In genomic region chr2:186848873-186849578, GRCh38 we compare ENCODE assay signal across 8 cellular contexts. TPM values are rescaled to one million over a fixed set of nuclear protein-coding genes. Genes with fewer than 3 reads are reported as not detected.
DNase-seq lines count a peak whose midpoint lies in the region; ATAC-seq and TF ChIP-seq lines count a peak whose summit lies in the region.

TSS of gene ZSWIM2 (minus strand) at chr2:186849170. CDS start at chr2:186849130, 40 bp downstream.

- RAD21 ChIA-PET in HCT116 (lab: Charles Lee; ENCODE audit: low non-redundant PET in 1 of 2, low total read pairs in 2 of 2, uncharacterized antibody in 2 of 2, unreplicated experiment in 2 of 2) = no interaction called here

- no peak for TF ChIP-seq RAD21 in HCT116 (IDR thresholded peaks at IDR 0.05; ENCODE audit: low read depth)

- peaks cover 9% of the 10 kb centered on the region for H3K9me3 Mint-ChIP-seq in mesothelial cell of epicardium

- no peak within 1 kb of the TSS for H3K27ac ChIP-seq in HCT116 (ENCODE audit: low read depth, low read length)
- no peak within 1 kb of the TSS for H3K27ac ChIP-seq in stomach smooth muscle (ENCODE audit: low read length)

- H3K9me2 ChIP-seq in HCT116 (ENCODE audit: insufficient read depth) = 0 out of 2 replicates have a peak, but pooled peaks cover 4% of the 10 kb centered on the region

- peaks cover 14% of the 10 kb centered on the region for H3K4me1 Mint-ChIP-seq in mesothelial cell of epicardium

- peak within 1 kb of the TSS; percentile 76 for H3K27ac Mint-ChIP-seq in mesothelial cell of epicardium

- peak within 1 kb of the TSS; percentile 85 for H3K4me3 Mint-ChIP-seq in mesothelial cell of epicardium

- H3K4me3 ChIP-seq in HCT116 (replicated peaks in 1 of 2; ENCODE audit: low read depth in 1 of 2, low read length in 2 of 2) = no peak within 1 kb of the TSS
- H3K4me3 ChIP-seq in WI38 (ENCODE audit: low read depth, low read length) = peak within 1 kb of the TSS; percentile 63
- peak within 1 kb of the TSS; percentile 49 to 71 for H3K4me3 ChIP-seq in stomach smooth muscle (ENCODE audit: low read length in 2 of 2)

- no peak for TF ChIP-seq POLR2A in HCT116 (IDR thresholded peaks at IDR 0.05; ENCODE audit: borderline replicate concordance, extremely low read depth, insufficient read depth, insufficient read length)
- no peak for TF ChIP-seq POLR2A in erythroblast (IDR thresholded peaks at IDR 0.05; ENCODE audit: low read length)

- H2AFZ ChIP-seq in HCT116 (ENCODE audit: low read depth, low read length, poor library complexity, severe bottlenecking) = peak within 1 kb of the TSS; percentile 49

- H4K20me1 ChIP-seq in HCT116 (ENCODE audit: insufficient read depth) = no peaks in the 10 kb centered on the region

- H3K36me3 Mint-ChIP-seq in mesothelial cell of epicardium = no peaks in the 10 kb centered on the region

- TF ChIP-seq CTCF in HCT116 (IDR thresholded peaks at IDR 0.05 in 2 of 3, conservative IDR thresholded peaks at IDR 0.05 in 1 of 3; ENCODE audit: borderline replicate concordance in 1 of 3, insufficient read depth in 1 of 3, low read depth in 2 of 3, low read length in 2 of 3) = no peak
- TF ChIP-seq CTCF in WI38 (IDR thresholded peaks at IDR 0.05; ENCODE audit: low read depth, low read length) = no peak
- no peak for TF ChIP-seq CTCF in mesothelial cell of epicardium (IDR thresholded peaks at IDR 0.05; ENCODE audit: unreplicated experiment)

- H3K36me3 ChIP-seq in HCT116 (ENCODE audit: control insufficient read depth in 1 of 2, insufficient read depth in 2 of 2, low read length in 2 of 2) (no peaks in the 10 kb centered on the region), stomach smooth muscle (ENCODE audit: control insufficient read depth in 2 of 2, insufficient read depth in 2 of 2, low read length in 2 of 2) (no peaks in the 10 kb centered on the region)

- H3K9me3 ChIP-seq in HCT116 (ENCODE audit: control insufficient read depth in 1 of 2, insufficient read depth in 1 of 2, low read depth in 1 of 2, low read length in 2 of 2) (no peaks in the 10 kb centered on the region), stomach smooth muscle (ENCODE audit: control insufficient read depth in 2 of 2, low read length in 2 of 2) (no peaks in the 10 kb centered on the region)

- H3K4me1 ChIP-seq in HCT116 (ENCODE audit: control insufficient read depth in 1 of 2, insufficient read depth in 2 of 2, low read length in 2 of 2) (no peaks in the 10 kb centered on the region), stomach smooth muscle (ENCODE audit: control insufficient read depth, insufficient read depth, low read length) (peaks cover 3% of the 10 kb centered on the region)

- H3K27me3 Mint-ChIP-seq in mesothelial cell of epicardium (ENCODE audit: low read depth) = no peaks in the 10 kb centered on the region

- peak; percentile 87 for DNase-seq in EL
- DNase-seq in HCT116 (ENCODE audit: low read depth, low spot score) = no peak
- peak; percentile 81 for DNase-seq in NCI-H1436 treated with DMSO at 0.1 percent for 48 hours (lab: John Stamatoyannopoulos, UW)
- peak; percentile 36 to 49 for DNase-seq in erythroblast (lab: John Stamatoyannopoulos, UW)
- peak; percentile 42 to 69 for DNase-seq in mesothelial cell of epicardium (ENCODE audit: low spot score in 2 of 2, unreplicated experiment in 2 of 2)
- DNase-seq in AML-193 (lab: John Stamatoyannopoulos, UW) = no peak

- H3K27me3 ChIP-seq in HCT116 (ENCODE audit: insufficient read depth, low read length) = no peaks in the 10 kb centered on the region
- H3K27me3 ChIP-seq in stomach smooth muscle (ENCODE audit: control insufficient read depth in 1 of 2, insufficient read depth in 2 of 2, low read length in 2 of 2) = no peaks in the 10 kb centered on the region

- H3K9ac ChIP-seq in HCT116 (ENCODE audit: low read length) (no peak within 1 kb of the TSS), stomach smooth muscle (ENCODE audit: low read length in 2 of 2) (no peak within 1 kb of the TSS)

- CTCF ChIA-PET in HCT116 (lab: Charles Lee) = no interaction called here

- ATAC-seq in HCT116 = no peak

- POLR2A ChIA-PET in HCT116 (lab: Charles Lee) = no interaction called here

- intact Hi-C loops in HCT116 (cut with micrococcal nuclease) = no loop called here

- no TSS peak for BruUV-seq in HCT116 (replicated peaks; lab: Mats Ljungman, UMichigan)

- H3K79me2 ChIP-seq in HCT116 (ENCODE audit: insufficient read depth, low read length) = no peaks in the 10 kb centered on the region

- no peak within 1 kb of the TSS for H3K4me2 ChIP-seq in HCT116 (ENCODE audit: low read length)

TF ChIP-seq in HCT116, 20 proteins besides CTCF, POLR2A, EP300 and RAD21:
- no peak for TF ChIP-seq JUND (IDR thresholded peaks at IDR 0.05)
- no peak for TF ChIP-seq CEBPB (IDR thresholded peaks at IDR 0.05; ENCODE audit: low read depth)
- no peak for TF ChIP-seq EGR1 (IDR thresholded peaks at IDR 0.05; ENCODE audit: low read depth)
- no peak for TF ChIP-seq FOSL1 (IDR thresholded peaks at IDR 0.05; ENCODE audit: low read depth)
- no peak for TF ChIP-seq SP1 (IDR thresholded peaks at IDR 0.05; ENCODE audit: low read depth)
- no peak for TF ChIP-seq REST (IDR thresholded peaks at IDR 0.05; ENCODE audit: low read depth)
- no peak for TF ChIP-seq SRF (IDR thresholded peaks at IDR 0.05; ENCODE audit: low read depth)
- TF ChIP-seq EZH2phosphoT487 (IDR thresholded peaks at IDR 0.05; ENCODE audit: borderline replicate concordance) = no peak
- no peak for TF ChIP-seq ZFX (IDR thresholded peaks at IDR 0.05)
- TF ChIP-seq YY1 (IDR thresholded peaks at IDR 0.05; ENCODE audit: extremely low read depth, insufficient replicate concordance, low read depth, low read length) = no peak
- TF ChIP-seq SIN3A (IDR thresholded peaks at IDR 0.05; ENCODE audit: low read depth) = no peak
- no peak for TF ChIP-seq CBX3 (IDR thresholded peaks at IDR 0.05; ENCODE audit: low read depth)
- no peak for TF ChIP-seq ATF3 (IDR thresholded peaks at IDR 0.05)
- TF ChIP-seq ELF1 (IDR thresholded peaks at IDR 0.05; ENCODE audit: borderline replicate concordance, low read depth) = no peak
- no peak for TF ChIP-seq ZNF274 (IDR thresholded peaks at IDR 0.05; ENCODE audit: low read depth, low read length)
- no peak for TF ChIP-seq TCF7L2 (IDR thresholded peaks at IDR 0.05; ENCODE audit: borderline replicate concordance, extremely low read depth, insufficient read depth, insufficient read length)
- no peak for TF ChIP-seq POLR2AphosphoS5 (IDR thresholded peaks at IDR 0.05; ENCODE audit: low read depth, low read length)
- no peak for TF ChIP-seq EZH2 (IDR thresholded peaks at IDR 0.05)

RNA-seq across cellular contexts. Expression of gene ZSWIM2, which starts in this region (rescaled TPM):
- not detected for total RNA-seq in HCT116 (2021; ENCODE audit: unreplicated experiment)
- polyA plus RNA-seq in HCT116 (2012) = not detected in 2 replicates
- not detected in 3 replicates for total RNA-seq in mesothelial cell of epicardium

Comparison
In these comparisons a context has a peak if more than half of its experiments do, and no peak if none do; other contexts are left out.
1. Peak in DNase-seq in mesothelial cell of epicardium; RNA of the gene not detected or under 1 TPM.
2. DNase-seq: peak in EL (single experiment), NCI-H1436 treated with DMSO at 0.1 percent for 48 hours (single experiment) and erythroblast (2 of 2); none in HCT116 (single experiment) and AML-193 (0 of 2).
3. H3K4me3 ChIP-seq: peak in WI38 (single experiment) and stomach smooth muscle (2 of 2); none in HCT116 (0 of 2).